Comparison of ENCODE assay signal across 20 cellular contexts in the genomic region with DNA sequence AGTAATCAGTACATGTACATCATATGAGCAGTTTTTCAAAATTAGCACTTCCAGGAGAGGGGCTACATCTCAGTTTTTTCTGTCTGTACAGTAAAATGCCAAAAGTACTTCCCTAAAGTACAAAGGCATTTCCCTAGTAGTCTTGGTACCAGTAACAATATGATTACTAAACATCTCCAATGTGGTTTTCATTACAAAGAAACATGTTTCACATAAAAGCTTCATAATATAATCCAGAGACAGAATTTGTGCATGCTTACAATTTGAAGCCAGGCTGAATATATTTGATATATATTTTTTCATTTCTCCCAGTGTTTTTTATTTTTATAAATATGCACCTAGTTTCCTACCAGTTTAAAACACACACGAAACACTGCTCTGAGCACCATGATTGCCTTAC.
"Had no signal": no experiment of that assay in that cellular context is flagged by ENCODE, and none has a peak within 500 bp of the region (broad histone marks: within the 10 kb centered on the region; RNA-seq: fewer than 3 reads in every experiment).

No MANE protein-coding gene starts in this region.

- DNase-seq: activated CD8-positive, alpha-beta memory T cell treated with anti-CD3 and anti-CD28 coated beads, Interleukin-2, amount 50 U/mL, for 4 hours; activated T-cell treated with anti-CD3 and anti-CD28 coated beads, Interleukin-2, amount 50 U/mL, for 24 hours; adrenal gland; brain microvascular endothelial cell; central memory CD4-positive, alpha-beta T cell; effector CD8-positive, alpha-beta T cell; heart right ventricle; islet precursor cell; left colon; naive B cell; occipital lobe; right lobe of liver; stimulated activated CD4-positive, alpha-beta T cell treated with anti-CD3 and anti-CD28 coated beads, Interleukin-1b, Interleukin-23, amount 100 ng/mL, for 48 hours; substantia nigra; T-helper 9 cell had no signal

- H3K4me1 ChIP-seq: adrenal gland, ascending aorta, heart right ventricle, right lobe of liver had no signal

- H3K9me3 ChIP-seq: adrenal gland, ascending aorta, heart right ventricle, right lobe of liver, tibial nerve had no signal

- H3K4me3 ChIP-seq: adrenal gland, ascending aorta, heart right ventricle, right lobe of liver, skin epidermis, tibial nerve had no signal

- H3K27me3 ChIP-seq: adrenal gland, ascending aorta, brain microvascular endothelial cell, heart right ventricle, right lobe of liver, tibial nerve had no signal

- H3K36me3 ChIP-seq: adrenal gland, brain microvascular endothelial cell had no signal

- H3K27ac ChIP-seq: adrenal gland, ascending aorta, brain microvascular endothelial cell, heart right ventricle, right lobe of liver, skin epidermis, tibial nerve had no signal

- ATAC-seq: activated naive CD4-positive, alpha-beta T cell treated with anti-CD3 and anti-CD28 coated beads, Interleukin-2, amount 50 U/mL, for 72 hours; activated T-helper 17 cell treated with anti-CD3 and anti-CD28 coated beads, Interleukin-2, amount 50 U/mL, for 72 hours; heart right ventricle; left colon; right lobe of liver had no signal
